ENCODE assay signal across 24 cellular contexts in genomic region chr6:32858194-32858593, GRCh38. TPM values are rescaled to one million over a fixed set of nuclear protein-coding genes. Genes with fewer than 3 reads are reported as not detected.
DNase-seq lines count a peak whose midpoint lies in the region; ATAC-seq, FAIRE-seq and TF ChIP-seq lines count a peak whose summit lies in the region.
"Had no signal": no experiment of that assay in that cellular context is flagged by ENCODE, and none has a peak within 500 bp of the region (broad histone marks: within the 10 kb centered on the region; RNA-seq: fewer than 3 reads in every experiment).

No MANE protein-coding gene starts in this region.

- H3K4me1 ChIP-seq in HepG2 (ENCODE audit: insufficient read depth, low read length) (peaks cover 27% of the 10 kb centered on the region), right lobe of liver (peaks cover 0 to 8% (median 2%) of the 10 kb centered on the region in 4 donors), foreskin keratinocyte (peaks cover 15% of the 10 kb centered on the region)

- CTCF ChIA-PET in HepG2 (lab: Yijun Ruan, JAX; ENCODE audit: low intra/inter-chr PET ratio, low total read pairs), result no interaction called here
- CTCF ChIA-PET in activated CD8-positive, alpha-beta T cell treated with anti-CD3 and anti-CD28 coated beads for 36 hours (lab: Charles Lee), result interaction anchor here (0.8 to 12.3 kb wide), 10 partner anchors 8 to 127 kb away, joined by 3 to 400 read pairs (median 5); partner anchors contain the start of genes PSMB8 and TAP2

- H3K27me3 Mint-ChIP-seq in activated CD8-positive, alpha-beta T cell treated with anti-CD3 and anti-CD28 coated beads for 36 hours, result no peaks in the 10 kb centered on the region
- H3K27me3 Mint-ChIP-seq in endothelial cell (ENCODE audit: unreplicated experiment), result peaks cover 9% of the 10 kb centered on the region

- no peaks in the 10 kb centered on the region; a peak in 1 of 5 replicates for H3K27me3 ChIP-seq in HepG2 (ENCODE audit: control insufficient read depth in 1 of 2, insufficient read depth in 2 of 2, low read length in 2 of 2)
- H3K27me3 ChIP-seq in right lobe of liver, result no peaks in the 10 kb centered on the region
- no peaks in the 10 kb centered on the region for H3K27me3 ChIP-seq in foreskin keratinocyte
- H3K27me3 ChIP-seq: esophagus squamous epithelium had no signal

- no peaks in the 10 kb centered on the region for H3K79me2 ChIP-seq in HepG2 (ENCODE audit: insufficient read depth, low read length)

- peaks cover 50% of the 10 kb centered on the region for H3K4me1 Mint-ChIP-seq in activated CD8-positive, alpha-beta T cell treated with anti-CD3 and anti-CD28 coated beads for 36 hours (ENCODE audit: low read depth)
- peaks cover 7% of the 10 kb centered on the region for H3K4me1 Mint-ChIP-seq in endothelial cell (ENCODE audit: unreplicated experiment)

- TF ChIP-seq CTCF in HepG2 (CRISPR knock-in tag; IDR thresholded peaks at IDR 0.05) (no peak), right lobe of liver (IDR thresholded peaks at IDR 0.05) (no peak), endothelial cell (IDR thresholded peaks at IDR 0.05; ENCODE audit: unreplicated experiment) (no peak), foreskin keratinocyte (conservative IDR thresholded peaks at IDR 0.05) (no peak)
- TF ChIP-seq CTCF in activated CD8-positive, alpha-beta T cell treated with anti-CD3 and anti-CD28 coated beads for 36 hours (IDR thresholded peaks at IDR 0.05), result no peak

- POLR2A ChIA-PET in HepG2 (lab: Yijun Ruan, JAX), result no interaction called here
- POLR2A ChIA-PET in activated CD8-positive, alpha-beta T cell treated with anti-CD3 and anti-CD28 coated beads for 36 hours (lab: Charles Lee), result interaction anchor here (1.0 to 8.1 kb wide), 8 partner anchors 9 to 113 kb away, joined by 3 to 458 read pairs (median 6); partner anchors contain the start of genes BRD2, PSMB8 and TAP2

- H3K9me3 Mint-ChIP-seq in activated CD8-positive, alpha-beta T cell treated with anti-CD3 and anti-CD28 coated beads for 36 hours, result no peaks in the 10 kb centered on the region
- no peaks in the 10 kb centered on the region for H3K9me3 Mint-ChIP-seq in endothelial cell (ENCODE audit: unreplicated experiment)
- H3K9me3 Mint-ChIP-seq: mesothelial cell of epicardium, neural progenitor cell had no signal

- no peak for TF ChIP-seq POLR2A in HepG2 (IDR thresholded peaks at IDR 0.05; ENCODE audit: insufficient read depth in 1 of 2, low read depth in 2 of 2, low read length in 2 of 2)
- no peak for TF ChIP-seq POLR2A in right lobe of liver (IDR thresholded peaks at IDR 0.05)

- no peak overlapping the region for H3K4me3 ChIP-seq in HepG2 (replicated peaks in 1 of 3; ENCODE audit: insufficient read depth in 1 of 3, low read depth in 2 of 3, low read length in 3 of 3)
- no peak overlapping the region for H3K4me3 ChIP-seq in right lobe of liver
- H3K4me3 ChIP-seq: esophagus squamous epithelium, neural progenitor cell, psoas muscle had no signal

- H3K36me3 ChIP-seq in HepG2 (replicated peaks in 1 of 2; ENCODE audit: control insufficient read depth in 1 of 2, insufficient read depth in 2 of 2, low read length in 2 of 2) (no peaks in the 10 kb centered on the region), right lobe of liver (peaks cover 0 to 26% (median 3%) of the 10 kb centered on the region in 4 donors)
- H3K36me3 ChIP-seq: neural progenitor cell had no signal

- in situ Hi-C loops in HepG2 (cut with HindIII; ENCODE audit: extremely low pct_ligation_motif_present, low pct_unique_long_range_greater_than_20kb), result no loop called here

- FAIRE-seq in HepG2 (lab: Jason Lieb, UNC), result no peak
- FAIRE-seq: GM18507, small intestine, TTC549 had no signal

- peak overlapping the region; percentile 63 for H3K27ac Mint-ChIP-seq in activated CD8-positive, alpha-beta T cell treated with anti-CD3 and anti-CD28 coated beads for 36 hours
- no peak overlapping the region for H3K27ac Mint-ChIP-seq in endothelial cell (ENCODE audit: unreplicated experiment)
- H3K27ac Mint-ChIP-seq: mesothelial cell of epicardium, neural progenitor cell had no signal

- DNase-seq in HepG2 (ENCODE audit: low spot score) (no peak), right lobe of liver (no peak), endothelial cell (ENCODE audit: low spot score) (no peak), islet precursor cell (no peak), foreskin keratinocyte (no peak)
- DNase-seq in activated CD8-positive, alpha-beta T cell treated with anti-CD3 and anti-CD28 coated beads for 36 hours, result no peak
- DNase-seq: activated CD4-positive, alpha-beta T cell treated with anti-CD3 and anti-CD28 coated beads for 4 hours; anterior cingulate cortex; caudate nucleus; esophagus squamous epithelium; left colon; NCI-H1048; NCI-H2029; NCI-H446; psoas muscle; RPMI8226; small intestine had no signal

- TF ChIP-seq EP300 in HepG2 (IDR thresholded peaks at IDR 0.05; ENCODE audit: low read depth in 2 of 2, low read length in 2 of 2) (no peak), HepG2 (CRISPR knock-in tag; IDR thresholded peaks at IDR 0.05; ENCODE audit: borderline replicate concordance) (no peak)

- H2AFZ ChIP-seq in HepG2 (ENCODE audit: low read length), result no peak overlapping the region
- H2AFZ ChIP-seq: neural progenitor cell had no signal

- H3K4me2 ChIP-seq in HepG2 (ENCODE audit: low read depth, low read length), result no peak overlapping the region
- H3K4me2 ChIP-seq: KMS-11, neural progenitor cell had no signal

- TF ChIP-seq RAD21 in HepG2 (CRISPR knock-in tag; IDR thresholded peaks at IDR 0.05), result no peak

- H3K9ac ChIP-seq in HepG2 (ENCODE audit: insufficient read depth, low read depth, low read length), result no peak overlapping the region
- H3K9ac ChIP-seq: KMS-11, neural progenitor cell had no signal

- 75% methylated on average over 5 of the region's 5 CpGs for WGBS in HepG2 (ENCODE audit: low lambda C conversion rate)
- 82% methylated on average over 4 of the region's 5 CpGs for WGBS in right lobe of liver (ENCODE audit: insufficient coverage, low coverage, low lambda C conversion rate, missing lambda C conversion rate)

- intact Hi-C loops in HepG2 (cut with micrococcal nuclease; ENCODE audit: unreplicated experiment) (no loop called here), right lobe of liver (cut with DNase I) (no loop called here)
- intact Hi-C loops in activated CD8-positive, alpha-beta T cell treated with anti-CD3 and anti-CD28 coated beads for 36 hours (cut with micrococcal nuclease), result no loop called here

- H3K9me3 ChIP-seq in HepG2 (ENCODE audit: low read length) (no peaks in the 10 kb centered on the region), right lobe of liver (no peaks in the 10 kb centered on the region)
- H3K9me3 ChIP-seq: esophagus squamous epithelium, psoas muscle had no signal

- no peak for ATAC-seq in HepG2
- ATAC-seq in right lobe of liver, result no peak
- no peak for ATAC-seq in activated CD8-positive, alpha-beta T cell treated with anti-CD3 and anti-CD28 coated beads for 36 hours
- no peak for ATAC-seq in foreskin keratinocyte
- no peak for ATAC-seq in GM21360 (IDR thresholded peaks at IDR 0.05; ENCODE audit: unreplicated experiment)
- ATAC-seq: left colon, psoas muscle had no signal

- no TSS peak for BruUV-seq in HepG2 (replicated peaks; lab: Mats Ljungman, UMichigan)

- H3K4me3 Mint-ChIP-seq in activated CD8-positive, alpha-beta T cell treated with anti-CD3 and anti-CD28 coated beads for 36 hours, result peak overlapping the region; percentile 94
- H3K4me3 Mint-ChIP-seq in endothelial cell (ENCODE audit: unreplicated experiment), result peak overlapping the region; percentile 50
- H3K4me3 Mint-ChIP-seq: mesothelial cell of epicardium, neural progenitor cell had no signal

- H4K20me1 ChIP-seq in HepG2 (ENCODE audit: insufficient read depth, low read length), result no peaks in the 10 kb centered on the region

- H3K27ac ChIP-seq in HepG2 (ENCODE audit: extremely low read length, insufficient read depth, low read length) (no peak overlapping the region), right lobe of liver (no peak overlapping the region), foreskin keratinocyte (no peak overlapping the region)
- H3K27ac ChIP-seq: esophagus squamous epithelium, KMS-11, neural progenitor cell, psoas muscle had no signal

- H3K36me3 Mint-ChIP-seq in activated CD8-positive, alpha-beta T cell treated with anti-CD3 and anti-CD28 coated beads for 36 hours (ENCODE audit: low read depth), result peaks cover 62% of the 10 kb centered on the region
- no peaks in the 10 kb centered on the region for H3K36me3 Mint-ChIP-seq in endothelial cell (ENCODE audit: low read depth, unreplicated experiment)
- H3K36me3 Mint-ChIP-seq: mesothelial cell of epicardium, neural progenitor cell had no signal

RNA-seq across cellular contexts. Expression of gene PSMB9, which starts 4.2 kb away (rescaled TPM):
- total RNA-seq in HepG2 (2016; rRNA removed; fragmentation: Illumina TruSeq; extraction: Trizol) (16.0 and 21.4 TPM in 2 replicates), right lobe of liver (10 to 100 TPM in 5 of 6 experiments, 1 to 10 TPM in 1; 7.1 to 33.2 (median 18.0) TPM), endothelial cell (ENCODE audit: unreplicated experiment) (not detected), foreskin keratinocyte (33.9 and 44.1 TPM in 2 replicates)
- total RNA-seq in HepG2 (2016; cell fraction: cytosol; rRNA removed; fragmentation: Illumina TruSeq; extraction: Trizol; ENCODE audit: low read depth), result 3.2 and 3.3 TPM in 2 replicates
- total RNA-seq in HepG2 (2016; cell fraction: insoluble cytoplasmic fraction; rRNA removed; fragmentation: Illumina TruSeq; extraction: Trizol), result 17.4 and 26.1 TPM in 2 replicates
- 4.3 and 5.5 TPM in 2 replicates for total RNA-seq in HepG2 (2016; cell fraction: membrane; rRNA removed; fragmentation: Illumina TruSeq; extraction: Trizol)
- 5.0 and 6.6 TPM in 2 replicates for total RNA-seq in HepG2 (2016; cell fraction: nucleus; rRNA removed; fragmentation: Illumina TruSeq; extraction: Trizol)
- polyA plus RNA-seq in HepG2 (2011; rRNA removed) (15.6 and 17.3 TPM in 2 replicates), foreskin keratinocyte (71.1 and 76.9 TPM in 2 replicates)
- polyA plus RNA-seq in HepG2 (2011; cell fraction: cytosol; rRNA removed), result 19.5 and 21.0 TPM in 2 replicates
- polyA plus RNA-seq in HepG2 (2011; cell fraction: nucleus; rRNA removed), result 4.4 and 5.1 TPM in 2 replicates
- polyA plus RNA-seq in HepG2 (2012), result 3.4 and 5.3 TPM in 2 replicates
- 4.7 and 6.1 TPM in 2 replicates for polyA plus RNA-seq in HepG2 (2016; cell fraction: cytosol; fragmentation: Illumina TruSeq; extraction: Trizol; ENCODE audit: low read depth)
- polyA plus RNA-seq in HepG2 (2016; cell fraction: insoluble cytoplasmic fraction; fragmentation: Illumina TruSeq; extraction: Trizol; ENCODE audit: low read depth), result 24.7 and 26.1 TPM in 2 replicates
- 4.7 and 6.1 TPM in 2 replicates for polyA plus RNA-seq in HepG2 (2016; cell fraction: membrane; fragmentation: Illumina TruSeq; extraction: Trizol; ENCODE audit: low read depth)
- polyA plus RNA-seq in HepG2 (2016; cell fraction: nucleus; fragmentation: Illumina TruSeq; extraction: Trizol; ENCODE audit: insufficient read depth, low read depth), result 10.3 and 12.6 TPM in 2 replicates
- 7.4 and 20.2 TPM in 2 replicates for polyA minus RNA-seq in HepG2 (2011; rRNA and poly(A)+ RNA removed; ENCODE audit: low replicate concordance)
- polyA minus RNA-seq in HepG2 (2011; cell fraction: cytosol; rRNA and poly(A)+ RNA removed), result 3.7 and 5.3 TPM in 2 replicates
- polyA minus RNA-seq in HepG2 (2011; cell fraction: nucleus; rRNA and poly(A)+ RNA removed), result 2.3 and 4.8 TPM in 2 replicates
- total RNA-seq in activated CD8-positive, alpha-beta T cell treated with anti-CD3 and anti-CD28 coated beads for 36 hours, result 100 to 1,000 TPM; 219 to 229 TPM
- total RNA-seq: mesothelial cell of epicardium had no signal

RNA-seq across cellular contexts. Expression of gene TAP1, which starts 4.7 kb away (rescaled TPM):
- total RNA-seq in HepG2 (2016; rRNA removed; fragmentation: Illumina TruSeq; extraction: Trizol), result 23.0 and 52.2 TPM in 2 replicates
- 9.3 and 11.5 TPM in 2 replicates for total RNA-seq in HepG2 (2016; cell fraction: cytosol; rRNA removed; fragmentation: Illumina TruSeq; extraction: Trizol; ENCODE audit: low read depth)
- total RNA-seq in HepG2 (2016; cell fraction: insoluble cytoplasmic fraction; rRNA removed; fragmentation: Illumina TruSeq; extraction: Trizol), result 22.7 and 50.5 TPM in 2 replicates
- total RNA-seq in HepG2 (2016; cell fraction: membrane; rRNA removed; fragmentation: Illumina TruSeq; extraction: Trizol), result 19.4 and 21.5 TPM in 2 replicates
- 42.8 and 46.0 TPM in 2 replicates for total RNA-seq in HepG2 (2016; cell fraction: nucleus; rRNA removed; fragmentation: Illumina TruSeq; extraction: Trizol)
- 31.2 and 34.5 TPM in 2 replicates for polyA plus RNA-seq in HepG2 (2011; rRNA removed)
- 27.9 and 29.3 TPM in 2 replicates for polyA plus RNA-seq in HepG2 (2011; cell fraction: cytosol; rRNA removed)
- polyA plus RNA-seq in HepG2 (2011; cell fraction: nucleus; rRNA removed), result 33.1 and 33.7 TPM in 2 replicates
- polyA plus RNA-seq in HepG2 (2012), result 13.9 and 21.5 TPM in 2 replicates
- 7.3 TPM in 2 replicates for polyA plus RNA-seq in HepG2 (2016; cell fraction: cytosol; fragmentation: Illumina TruSeq; extraction: Trizol; ENCODE audit: low read depth)
- 17.6 and 20.8 TPM in 2 replicates for polyA plus RNA-seq in HepG2 (2016; cell fraction: insoluble cytoplasmic fraction; fragmentation: Illumina TruSeq; extraction: Trizol; ENCODE audit: low read depth)
- 11.8 and 14.3 TPM in 2 replicates for polyA plus RNA-seq in HepG2 (2016; cell fraction: membrane; fragmentation: Illumina TruSeq; extraction: Trizol; ENCODE audit: low read depth)
- 60.4 and 64.9 TPM in 2 replicates for polyA plus RNA-seq in HepG2 (2016; cell fraction: nucleus; fragmentation: Illumina TruSeq; extraction: Trizol; ENCODE audit: insufficient read depth, low read depth)
- polyA minus RNA-seq in HepG2 (2011; rRNA and poly(A)+ RNA removed; ENCODE audit: low replicate concordance), result 46.0 and 105 TPM in 2 replicates
- polyA minus RNA-seq in HepG2 (2011; cell fraction: cytosol; rRNA and poly(A)+ RNA removed), result 18.2 and 19.3 TPM in 2 replicates
- 7.5 and 13.4 TPM in 2 replicates for polyA minus RNA-seq in HepG2 (2011; cell fraction: nucleus; rRNA and poly(A)+ RNA removed)
- 10 to 100 TPM in 5 of 6 experiments, 1 to 10 TPM in 1; 7.7 to 24.9 (median 17.8) TPM for total RNA-seq in right lobe of liver
- 100 to 1,000 TPM; 210 to 211 TPM for total RNA-seq in activated CD8-positive, alpha-beta T cell treated with anti-CD3 and anti-CD28 coated beads for 36 hours
- 1.6 TPM for total RNA-seq in endothelial cell (ENCODE audit: unreplicated experiment)
- total RNA-seq in foreskin keratinocyte, result 77.4 and 79.2 TPM in 2 replicates
- polyA plus RNA-seq in foreskin keratinocyte, result 68.0 and 75.5 TPM in 2 replicates

RNA-seq across cellular contexts. Expression of gene PSMB8, which starts 14.3 kb away (rescaled TPM):
- total RNA-seq in HepG2 (2016; rRNA removed; fragmentation: Illumina TruSeq; extraction: Trizol) (64.7 and 74.9 TPM in 2 replicates), right lobe of liver (10 to 100 TPM; 34.7 to 66.3 (median 40.5) TPM), endothelial cell (ENCODE audit: unreplicated experiment) (5.2 TPM), foreskin keratinocyte (88.1 and 89.7 TPM in 2 replicates)
- total RNA-seq in HepG2 (2016; cell fraction: cytosol; rRNA removed; fragmentation: Illumina TruSeq; extraction: Trizol; ENCODE audit: low read depth), result 17.3 and 18.5 TPM in 2 replicates
- 69.4 and 76.9 TPM in 2 replicates for total RNA-seq in HepG2 (2016; cell fraction: insoluble cytoplasmic fraction; rRNA removed; fragmentation: Illumina TruSeq; extraction: Trizol)
- total RNA-seq in HepG2 (2016; cell fraction: membrane; rRNA removed; fragmentation: Illumina TruSeq; extraction: Trizol), result 30.5 and 33.2 TPM in 2 replicates
- 24.1 and 26.9 TPM in 2 replicates for total RNA-seq in HepG2 (2016; cell fraction: nucleus; rRNA removed; fragmentation: Illumina TruSeq; extraction: Trizol)
- polyA plus RNA-seq in HepG2 (2011; rRNA removed) (30.7 and 41.2 TPM in 2 replicates), foreskin keratinocyte (119 and 125 TPM in 2 replicates)
- polyA plus RNA-seq in HepG2 (2011; cell fraction: cytosol; rRNA removed), result 43.0 and 50.9 TPM in 2 replicates
- polyA plus RNA-seq in HepG2 (2011; cell fraction: nucleus; rRNA removed), result 24.6 and 37.8 TPM in 2 replicates
- polyA plus RNA-seq in HepG2 (2012), result 24.6 and 32.8 TPM in 2 replicates
- 16.9 and 17.5 TPM in 2 replicates for polyA plus RNA-seq in HepG2 (2016; cell fraction: cytosol; fragmentation: Illumina TruSeq; extraction: Trizol; ENCODE audit: low read depth)
- polyA plus RNA-seq in HepG2 (2016; cell fraction: insoluble cytoplasmic fraction; fragmentation: Illumina TruSeq; extraction: Trizol; ENCODE audit: low read depth), result 67.6 and 73.1 TPM in 2 replicates
- 25.0 and 28.1 TPM in 2 replicates for polyA plus RNA-seq in HepG2 (2016; cell fraction: membrane; fragmentation: Illumina TruSeq; extraction: Trizol; ENCODE audit: low read depth)
- polyA plus RNA-seq in HepG2 (2016; cell fraction: nucleus; fragmentation: Illumina TruSeq; extraction: Trizol; ENCODE audit: insufficient read depth, low read depth), result 41.0 and 43.4 TPM in 2 replicates
- 17.3 and 80.7 TPM in 2 replicates for polyA minus RNA-seq in HepG2 (2011; rRNA and poly(A)+ RNA removed; ENCODE audit: low replicate concordance)
- 6.2 and 7.1 TPM in 2 replicates for polyA minus RNA-seq in HepG2 (2011; cell fraction: cytosol; rRNA and poly(A)+ RNA removed)
- 3.9 and 6.7 TPM in 2 replicates for polyA minus RNA-seq in HepG2 (2011; cell fraction: nucleus; rRNA and poly(A)+ RNA removed)
- total RNA-seq in activated CD8-positive, alpha-beta T cell treated with anti-CD3 and anti-CD28 coated beads for 36 hours, result 100 to 1,000 TPM; 370 to 371 TPM

RNA-seq across cellular contexts. Expression of gene TAP2, which starts 19.7 kb away (rescaled TPM):
- 9.8 and 17.6 TPM in 2 replicates for total RNA-seq in HepG2 (2016; rRNA removed; fragmentation: Illumina TruSeq; extraction: Trizol)
- 1.2 and 1.7 TPM in 2 replicates for total RNA-seq in HepG2 (2016; cell fraction: cytosol; rRNA removed; fragmentation: Illumina TruSeq; extraction: Trizol; ENCODE audit: low read depth)
- 9.2 and 20.2 TPM in 2 replicates for total RNA-seq in HepG2 (2016; cell fraction: insoluble cytoplasmic fraction; rRNA removed; fragmentation: Illumina TruSeq; extraction: Trizol)
- 4.0 and 4.1 TPM in 2 replicates for total RNA-seq in HepG2 (2016; cell fraction: membrane; rRNA removed; fragmentation: Illumina TruSeq; extraction: Trizol)
- total RNA-seq in HepG2 (2016; cell fraction: nucleus; rRNA removed; fragmentation: Illumina TruSeq; extraction: Trizol), result 21.3 and 26.0 TPM in 2 replicates
- 10.3 and 16.2 TPM in 2 replicates for polyA plus RNA-seq in HepG2 (2011; rRNA removed)
- 7.9 and 11.8 TPM in 2 replicates for polyA plus RNA-seq in HepG2 (2011; cell fraction: cytosol; rRNA removed)
- polyA plus RNA-seq in HepG2 (2011; cell fraction: nucleus; rRNA removed), result 17.4 and 34.9 TPM in 2 replicates
- 11.3 and 15.1 TPM in 2 replicates for polyA plus RNA-seq in HepG2 (2012)
- 0.72 and 1.6 TPM in 2 replicates for polyA plus RNA-seq in HepG2 (2016; cell fraction: cytosol; fragmentation: Illumina TruSeq; extraction: Trizol; ENCODE audit: low read depth)
- polyA plus RNA-seq in HepG2 (2016; cell fraction: insoluble cytoplasmic fraction; fragmentation: Illumina TruSeq; extraction: Trizol; ENCODE audit: low read depth), result 11.8 and 12.8 TPM in 2 replicates
- polyA plus RNA-seq in HepG2 (2016; cell fraction: membrane; fragmentation: Illumina TruSeq; extraction: Trizol; ENCODE audit: low read depth), result 2.6 and 3.1 TPM in 2 replicates
- polyA plus RNA-seq in HepG2 (2016; cell fraction: nucleus; fragmentation: Illumina TruSeq; extraction: Trizol; ENCODE audit: insufficient read depth, low read depth), result 54.1 and 59.6 TPM in 2 replicates
- 39.2 and 126 TPM in 2 replicates for polyA minus RNA-seq in HepG2 (2011; rRNA and poly(A)+ RNA removed; ENCODE audit: low replicate concordance)
- 9.4 and 12.6 TPM in 2 replicates for polyA minus RNA-seq in HepG2 (2011; cell fraction: cytosol; rRNA and poly(A)+ RNA removed)
- 21.8 and 31.5 TPM in 2 replicates for polyA minus RNA-seq in HepG2 (2011; cell fraction: nucleus; rRNA and poly(A)+ RNA removed)
- 10 to 100 TPM in 4 of 6 experiments, 1 to 10 TPM in 2; 8.8 to 20.2 (median 15.9) TPM for total RNA-seq in right lobe of liver
- total RNA-seq in activated CD8-positive, alpha-beta T cell treated with anti-CD3 and anti-CD28 coated beads for 36 hours, result 100 to 1,000 TPM; 110 to 113 TPM
- total RNA-seq in endothelial cell (ENCODE audit: unreplicated experiment), result 9.2 TPM
- total RNA-seq in foreskin keratinocyte, result 52.8 and 67.4 TPM in 2 replicates
- polyA plus RNA-seq in foreskin keratinocyte, result 52.7 and 64.8 TPM in 2 replicates

RNA-seq across cellular contexts. Expression of gene HLA-DOB, which starts 41.4 kb away (rescaled TPM):
- total RNA-seq in HepG2 (2016; rRNA removed; fragmentation: Illumina TruSeq; extraction: Trizol) (not detected in 2 replicates), right lobe of liver (under 1 TPM in 2 of 6 experiments, not detected in 4; 0.16 to 0.20 TPM), endothelial cell (ENCODE audit: unreplicated experiment) (not detected), foreskin keratinocyte (3.0 and 3.4 TPM in 2 replicates)
- not detected in 2 replicates for total RNA-seq in HepG2 (2016; cell fraction: cytosol; rRNA removed; fragmentation: Illumina TruSeq; extraction: Trizol; ENCODE audit: low read depth)
- total RNA-seq in HepG2 (2016; cell fraction: insoluble cytoplasmic fraction; rRNA removed; fragmentation: Illumina TruSeq; extraction: Trizol), result 0.09 TPM in 1 of 2 replicates, not detected in the other
- not detected in 2 replicates for total RNA-seq in HepG2 (2016; cell fraction: membrane; rRNA removed; fragmentation: Illumina TruSeq; extraction: Trizol)
- not detected in 2 replicates for total RNA-seq in HepG2 (2016; cell fraction: nucleus; rRNA removed; fragmentation: Illumina TruSeq; extraction: Trizol)
- polyA plus RNA-seq in HepG2 (2011; rRNA removed) (0.09 TPM in 1 of 2 replicates, not detected in the other), foreskin keratinocyte (3.0 and 3.5 TPM in 2 replicates)
- polyA plus RNA-seq in HepG2 (2011; cell fraction: cytosol; rRNA removed), result not detected in 2 replicates
- polyA plus RNA-seq in HepG2 (2011; cell fraction: nucleus; rRNA removed), result 0.21 TPM in 2 replicates
- not detected in 2 replicates for polyA plus RNA-seq in HepG2 (2012)
- not detected in 2 replicates for polyA plus RNA-seq in HepG2 (2016; cell fraction: cytosol; fragmentation: Illumina TruSeq; extraction: Trizol; ENCODE audit: low read depth)
- polyA plus RNA-seq in HepG2 (2016; cell fraction: insoluble cytoplasmic fraction; fragmentation: Illumina TruSeq; extraction: Trizol; ENCODE audit: low read depth), result not detected in 2 replicates
- not detected in 2 replicates for polyA plus RNA-seq in HepG2 (2016; cell fraction: membrane; fragmentation: Illumina TruSeq; extraction: Trizol; ENCODE audit: low read depth)
- polyA plus RNA-seq in HepG2 (2016; cell fraction: nucleus; fragmentation: Illumina TruSeq; extraction: Trizol; ENCODE audit: insufficient read depth, low read depth), result 1.1 TPM in 1 of 2 replicates, not detected in the other
- polyA minus RNA-seq in HepG2 (2011; rRNA and poly(A)+ RNA removed; ENCODE audit: low replicate concordance), result 0.20 and 1.2 TPM in 2 replicates
- polyA minus RNA-seq in HepG2 (2011; cell fraction: cytosol; rRNA and poly(A)+ RNA removed), result not detected in 2 replicates
- 0.52 TPM in 1 of 2 replicates, not detected in the other for polyA minus RNA-seq in HepG2 (2011; cell fraction: nucleus; rRNA and poly(A)+ RNA removed)
- total RNA-seq in activated CD8-positive, alpha-beta T cell treated with anti-CD3 and anti-CD28 coated beads for 36 hours, result 10 to 100 TPM; 10.2 to 11.6 TPM
- total RNA-seq: temporal lobe had no signal
